22 cellular contexts compared by ENCODE assay signal in the genomic region with DNA sequence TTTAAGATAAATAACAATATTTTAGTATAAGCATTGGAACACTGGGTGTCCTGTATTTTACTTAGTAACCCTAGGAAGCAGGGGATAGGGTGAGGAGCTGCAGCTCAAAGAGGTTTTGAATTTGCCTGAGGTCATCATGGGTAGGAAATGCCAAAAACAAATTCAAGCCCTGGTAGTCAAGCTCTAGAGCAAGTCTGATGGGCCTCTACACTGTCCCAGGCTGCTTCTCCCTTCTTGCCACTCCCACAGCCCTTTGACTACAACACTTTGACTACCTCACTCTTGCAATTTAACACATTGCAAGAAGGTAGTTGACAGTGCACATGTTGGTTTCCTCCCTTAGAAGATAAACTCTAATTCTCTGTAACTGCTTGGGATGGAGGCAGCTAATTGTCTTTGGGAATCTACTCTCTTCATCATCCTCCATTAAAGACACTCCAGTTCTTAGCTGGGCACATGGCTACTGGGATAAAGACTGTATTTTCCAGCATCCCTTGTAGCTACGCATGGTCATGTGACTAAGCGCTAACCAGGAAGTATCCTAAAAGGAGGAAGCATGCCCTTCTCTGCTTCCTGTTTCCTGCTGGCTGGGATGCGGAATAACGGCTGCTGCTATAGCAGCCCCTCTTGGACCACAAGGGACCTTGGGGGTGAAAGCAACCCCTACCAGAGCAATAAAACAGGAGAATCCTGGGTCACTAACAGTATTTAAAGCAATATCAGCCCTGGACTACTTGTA. TPM values are rescaled to one million over a fixed set of nuclear protein-coding genes. Genes with fewer than 3 reads are reported as not detected.
A peak's percentile ranks its signal among the peaks of the same experiment; 100 is the strongest.
DNase-seq lines count a peak whose midpoint lies in the region; ATAC-seq, FAIRE-seq and TF ChIP-seq lines count a peak whose summit lies in the region.
"Had no signal": no experiment of that assay in that cellular context is flagged by ENCODE, and none has a peak within 500 bp of the region (broad histone marks: within the 10 kb centered on the region; RNA-seq: fewer than 3 reads in every experiment).

No MANE protein-coding gene starts in this region.

- TF ChIP-seq POLR2A in breast epithelium (IDR thresholded peaks at IDR 0.05): no peak
- no peak for TF ChIP-seq POLR2A in H1 (IDR thresholded peaks at IDR 0.05; ENCODE audit: control extremely low read depth in 1 of 2, low read depth in 2 of 2, low read length in 2 of 2)

- no peak overlapping the region for H3K4me2 ChIP-seq in mammary epithelial cell (ENCODE audit: insufficient read depth, low read depth, low read length)
- no peak overlapping the region for H3K4me2 ChIP-seq in H1 (ENCODE audit: insufficient read depth in 1 of 2, low read depth in 2 of 2, low read length in 2 of 2)
- H3K4me2 ChIP-seq: PC-9 had no signal

- FAIRE-seq in H1 (lab: Jason Lieb, UNC) (no peak), urothelium cell line (lab: Jason Lieb, UNC) (peak; percentile 80)
- FAIRE-seq: astrocyte, D721Med had no signal

- dilution Hi-C loops in mammary epithelial cell (cut with HindIII; ENCODE audit: low sequenced_read_pairs): no loop called here

- H3K4me1 ChIP-seq in mammary epithelial cell (ENCODE audit: insufficient read depth, low read length) (no peaks in the 10 kb centered on the region), breast epithelium (no peaks in the 10 kb centered on the region), H1 (replicated peaks in 1 of 4; ENCODE audit: control insufficient read depth in 3 of 4, insufficient read depth in 4 of 4, low read length in 3 of 4) (peaks cover 0 to 4% (median 3%) of the 10 kb centered on the region in 4 experiments; a peak in 2 of 7 replicates)
- H3K4me1 ChIP-seq: heart right ventricle, SJCRH30 had no signal

- H2BK5ac ChIP-seq in H1 (ENCODE audit: low read depth, low read length): no peak overlapping the region

- H3K23ac ChIP-seq in H1 (ENCODE audit: insufficient read length): no peak overlapping the region

- POLR2A ChIA-PET in H1 (lab: Charles Lee; ENCODE audit: partially characterized antibody): no interaction called here

- in situ Hi-C loops in mammary epithelial cell (cut with MboI; ENCODE audit: low sequenced_read_pairs in 2 of 2): no loop called here

- H2AK5ac ChIP-seq in H1 (ENCODE audit: low read depth, low read length): no peak overlapping the region

- no peaks in the 10 kb centered on the region for H3K79me1 ChIP-seq in H1 (ENCODE audit: low read depth, low read length)

- H2BK15ac ChIP-seq in H1 (ENCODE audit: low read length): no peak overlapping the region

- no peaks in the 10 kb centered on the region for H3K79me2 ChIP-seq in mammary epithelial cell (ENCODE audit: insufficient read depth, low read length)
- no peaks in the 10 kb centered on the region for H3K79me2 ChIP-seq in H1 (ENCODE audit: control insufficient read depth in 1 of 2, insufficient read depth in 2 of 2, low read length in 2 of 2)

- no peaks in the 10 kb centered on the region for H4K20me1 ChIP-seq in mammary epithelial cell (ENCODE audit: insufficient read depth, low read length)
- H4K20me1 ChIP-seq in H1 (replicated peaks in 1 of 2; ENCODE audit: control insufficient read depth in 1 of 2, insufficient read depth in 2 of 2, low read length in 2 of 2): no peaks in the 10 kb centered on the region
- H4K20me1 ChIP-seq: BLaER1 treated with 17β-estradiol and CSF1 and Interleukin-3, amounts not matched to agents 10 nM and 100 nM had no signal

- H3K56ac ChIP-seq in H1 (replicated peaks; ENCODE audit: insufficient read length, low read depth, low read length): no peak overlapping the region

- no peak for ATAC-seq in GM21576 (IDR thresholded peaks at IDR 0.05; ENCODE audit: unreplicated experiment)
- no peak for ATAC-seq in GM21367 (IDR thresholded peaks at IDR 0.05; ENCODE audit: unreplicated experiment)
- ATAC-seq: activated naive CD4-positive, alpha-beta T cell treated with anti-CD3 and anti-CD28 coated beads, Interleukin-2, amount 50 U/mL, for 72 hours; heart right ventricle; T-helper 17 cell had no signal

- H2AFZ ChIP-seq in mammary epithelial cell (ENCODE audit: low read depth, low read length) (peak overlapping the region; percentile 14), H1 (ENCODE audit: low read length) (no peak overlapping the region)
- H2AFZ ChIP-seq: PC-9 had no signal

- peak overlapping the region; percentile 45 for H4K91ac ChIP-seq in H1 (replicated peaks; ENCODE audit: insufficient read length, low read length)

- no peak overlapping the region for H3K4me3 ChIP-seq in mammary epithelial cell (replicated peaks in 1 of 3; ENCODE audit: insufficient read depth in 1 of 3, low read depth in 2 of 3, low read length in 3 of 3)
- no peak overlapping the region for H3K4me3 ChIP-seq in breast epithelium
- no peak overlapping the region for H3K4me3 ChIP-seq in H1 (ENCODE audit: extremely low read depth in 1 of 4, insufficient read depth in 2 of 4, low read depth in 3 of 4, low read length in 4 of 4)
- H3K4me3 ChIP-seq: BLaER1 treated with 17β-estradiol and CSF1 and Interleukin-3, amounts not matched to agents 10 nM and 100 nM; dorsolateral prefrontal cortex; heart right ventricle; PC-9; SJCRH30 had no signal

- intact Hi-C loops in mammary epithelial cell (cut with micrococcal nuclease) (no loop called here), breast epithelium (cut with DNase I; ENCODE audit: low total_unique reads) (no loop called here)

- H3K9me3 ChIP-seq in mammary epithelial cell (replicated peaks; ENCODE audit: insufficient read depth, low read length) (no peaks in the 10 kb centered on the region), breast epithelium (no peaks in the 10 kb centered on the region), H1 (ENCODE audit: insufficient read depth in 2 of 2, low read depth in 1 of 2, low read length in 1 of 2) (no peaks in the 10 kb centered on the region)
- H3K9me3 ChIP-seq: heart right ventricle, SJCRH30 had no signal

- H3K36me3 ChIP-seq in mammary epithelial cell (ENCODE audit: insufficient read depth, low read length) (no peaks in the 10 kb centered on the region), breast epithelium (no peaks in the 10 kb centered on the region), H1 (ENCODE audit: control insufficient read depth in 2 of 4, insufficient read depth in 4 of 4, low read length in 3 of 4) (no peaks in the 10 kb centered on the region)
- H3K36me3 ChIP-seq: BLaER1 treated with 17β-estradiol and CSF1 and Interleukin-3, amounts not matched to agents 10 nM and 100 nM; heart right ventricle; SJCRH30 had no signal

- H3K27me3 ChIP-seq in mammary epithelial cell (ENCODE audit: insufficient read depth, low read length) (peaks cover 5% of the 10 kb centered on the region), breast epithelium (no peaks in the 10 kb centered on the region), H1 (replicated peaks in 1 of 4; ENCODE audit: control insufficient read depth in 3 of 4, extremely low read depth in 1 of 4, insufficient read depth in 3 of 4, low read length in 3 of 4) (no peaks in the 10 kb centered on the region)
- H3K27me3 ChIP-seq: BLaER1 treated with 17β-estradiol and CSF1 and Interleukin-3, amounts not matched to agents 10 nM and 100 nM had no signal

- no peak overlapping the region for H2BK12ac ChIP-seq in H1 (ENCODE audit: low read depth, low read length)

- no peak overlapping the region for H2BK120ac ChIP-seq in H1 (replicated peaks; ENCODE audit: low read depth, low read length)

- no peak for TF ChIP-seq RAD21 in H1 (IDR thresholded peaks at IDR 0.05 in 1 of 2, conservative IDR thresholded peaks at IDR 0.05 in 1 of 2; ENCODE audit: low read depth in 2 of 2, low read length in 2 of 2)

- no peak overlapping the region for H3K9ac ChIP-seq in mammary epithelial cell (ENCODE audit: insufficient read depth, low read length)
- H3K9ac ChIP-seq in H1 (replicated peaks in 1 of 4; ENCODE audit: extremely low read depth in 1 of 4, low read depth in 3 of 4, low read length in 3 of 4): no peak overlapping the region
- H3K9ac ChIP-seq: BLaER1 treated with 17β-estradiol and CSF1 and Interleukin-3, amounts not matched to agents 10 nM and 100 nM had no signal

- H4K8ac ChIP-seq in H1 (ENCODE audit: extremely low read depth, insufficient read depth, low read length): no peak overlapping the region

- no peak for TF ChIP-seq EP300 in H1 (IDR thresholded peaks at IDR 0.05; ENCODE audit: borderline replicate concordance in 1 of 2, low read depth in 2 of 2, low read length in 2 of 2)

- CTCF ChIA-PET in mammary epithelial cell (lab: Charles Lee; ENCODE audit: low non-redundant PET) (no interaction called here), H1 (lab: Charles Lee; ENCODE audit: partially characterized antibody) (interaction anchor here (1.0 to 2.5 kb wide), 3 partner anchors 9 to 55 kb away, joined by 3 to 14 read pairs (median 4); no protein-coding TSS in a partner anchor)

- no peak overlapping the region for H3K4ac ChIP-seq in H1 (replicated peaks; ENCODE audit: insufficient read length, low read depth, low read length)

- H3K18ac ChIP-seq in H1 (ENCODE audit: extremely low read depth, low read length): no peak overlapping the region

- no peak overlapping the region for H3K14ac ChIP-seq in H1 (ENCODE audit: insufficient read length)

- H4K5ac ChIP-seq in H1 (ENCODE audit: insufficient read length, low read depth, low read length): no peak overlapping the region

- no peak for DNase-seq in mammary epithelial cell
- no peak for DNase-seq in breast epithelium (ENCODE audit: low spot score in 2 of 2)
- peak; percentile 70 for DNase-seq in MV-4-11 (lab: John Stamatoyannopoulos, UW)
- no peak for DNase-seq in H1 (ENCODE audit: low read depth in 1 of 2, low spot score in 2 of 2)
- no peak for DNase-seq in urothelium cell line (ENCODE audit: low spot score)
- DNase-seq in stimulated activated naive CD4-positive, alpha-beta T cell (lab: John Stamatoyannopoulos, UW): no peak
- DNase-seq: ACHN; activated CD4-positive, alpha-beta T cell treated with anti-CD3 and anti-CD28 coated beads, Interleukin-2, amount 10 ng/mL, durations not matched to agents 7 days and 5 days; dorsolateral prefrontal cortex; GDM1; heart right ventricle; midbrain; NCI-H1694; PC-9; T-helper 17 cell had no signal

- no peak overlapping the region for H2BK20ac ChIP-seq in H1 (ENCODE audit: low read length)

- 63% methylated on average over 1 of the region's 4 CpGs for WGBS in mammary epithelial cell (ENCODE audit: low coverage, missing lambda C conversion rate)
- 68% methylated on average over 4 of the region's 4 CpGs; no CpG with 5 or more reads in 1 of the 2 experiments for WGBS in H1 (ENCODE audit: extremely low coverage in 1 of 2, insufficient coverage in 1 of 2, insufficient read length in 1 of 2, insufficient replicate concordance in 2 of 2, low coverage in 1 of 2, low lambda C conversion rate in 2 of 2, missing lambda C conversion rate in 1 of 2), 2 experiments

- TF ChIP-seq CTCF in mammary epithelial cell (conservative IDR thresholded peaks at IDR 0.05 in 1 of 2, IDR thresholded peaks at IDR 0.05 in 1 of 2; ENCODE audit: extremely low read depth in 1 of 2, insufficient read depth in 1 of 2, low read depth in 1 of 2, low read length in 2 of 2): no peak
- TF ChIP-seq CTCF in breast epithelium (IDR thresholded peaks at IDR 0.05): no peak
- TF ChIP-seq CTCF in H1 (IDR thresholded peaks at IDR 0.05; ENCODE audit: control extremely low read depth in 1 of 3, insufficient read depth in 1 of 3, low read depth in 1 of 3, low read length in 3 of 3): no peak

- no TSS peak for BruUV-seq in mammary epithelial cell (replicated peaks; lab: Mats Ljungman, UMichigan)

- no peaks in the 10 kb centered on the region for H3K23me2 ChIP-seq in H1 (ENCODE audit: low read depth, low read length)

- H3K27ac ChIP-seq in mammary epithelial cell (ENCODE audit: insufficient read depth, low read depth, low read length) (no peak overlapping the region), breast epithelium (no peak overlapping the region), H1 (ENCODE audit: low read depth, low read length) (no peak overlapping the region)
- H3K27ac ChIP-seq: BLaER1 treated with 17β-estradiol and CSF1 and Interleukin-3, amounts not matched to agents 10 nM and 100 nM; dorsolateral prefrontal cortex; heart right ventricle; PC-9; SJCRH30 had no signal

RNA-seq across cellular contexts. Expression of a gene that starts 30.7 kb away (rescaled TPM):
- total RNA-seq in mammary epithelial cell (not detected), breast epithelium (1 to 10 TPM in 1 of 3 donors, under 1 TPM in 2; 0.64 to 3.6 (median 0.88) TPM)
- polyA plus RNA-seq in mammary epithelial cell (not detected), H1 (2011; rRNA removed) (1.7 and 3.9 TPM in 2 replicates)
- not detected for polyA minus RNA-seq in mammary epithelial cell
- 2.1 TPM in 2 replicates for total RNA-seq in H1 (2021; fragmentation: NEBNext Ultra II Directional; extraction: Animal tissue kit (Norgen Biotek cat#: 25700))
- polyA plus RNA-seq in H1 (2011; cell fraction: cytosol; rRNA removed): 1.8 TPM
- polyA plus RNA-seq in H1 (2011; cell fraction: nucleus; rRNA removed): 2.2 TPM
- 2.5 to 3.1 TPM (median 2.8 TPM) in 4 replicates for polyA plus RNA-seq in H1 (2012, experiment 1 of 2)
- 1.5 TPM for polyA plus RNA-seq in H1 (2012, experiment 2 of 2)
- 1.4 TPM for polyA plus RNA-seq in H1 (2013, experiment 1 of 2)
- 1.4 TPM for polyA plus RNA-seq in H1 (2013, experiment 2 of 2)
- 5.1 and 10.7 TPM in 2 replicates for polyA minus RNA-seq in H1 (2011; rRNA and poly(A)+ RNA removed)
- polyA minus RNA-seq in H1 (2011; cell fraction: cytosol; rRNA and poly(A)+ RNA removed): 4.6 TPM
- polyA minus RNA-seq in H1 (2011; cell fraction: nucleus; rRNA and poly(A)+ RNA removed): 4.2 TPM
- total RNA-seq: activated CD4-positive, alpha-beta T cell treated with anti-CD3 and anti-CD28 coated beads, Interleukin-2, amount 10 ng/mL, durations not matched to agents 7 days and 5 days; PC-9; T-helper 17 cell had no signal

RNA-seq across cellular contexts. Expression of a gene that starts 41.6 kb away (rescaled TPM):
- total RNA-seq in mammary epithelial cell: 10 to 100 TPM; 20.0 to 24.8 TPM
- polyA plus RNA-seq in mammary epithelial cell: 7.6 TPM
- 45.6 TPM for polyA minus RNA-seq in mammary epithelial cell
- 10 to 100 TPM; 31.8 to 54.6 (median 47.0) TPM for total RNA-seq in breast epithelium
- total RNA-seq in H1 (2021; fragmentation: NEBNext Ultra II Directional; extraction: Animal tissue kit (Norgen Biotek cat#: 25700)): 19.1 and 19.6 TPM in 2 replicates
- 12.2 and 17.9 TPM in 2 replicates for polyA plus RNA-seq in H1 (2011; rRNA removed)
- 10.6 TPM for polyA plus RNA-seq in H1 (2011; cell fraction: cytosol; rRNA removed)
- 22.0 TPM for polyA plus RNA-seq in H1 (2011; cell fraction: nucleus; rRNA removed)
- 12.8 to 16.8 TPM (median 15.2 TPM) in 4 replicates for polyA plus RNA-seq in H1 (2012, experiment 1 of 2)
- polyA plus RNA-seq in H1 (2012, experiment 2 of 2): 6.8 TPM
- 10.8 TPM for polyA plus RNA-seq in H1 (2013, experiment 1 of 2)
- 13.1 TPM for polyA plus RNA-seq in H1 (2013, experiment 2 of 2)
- 29.6 and 35.7 TPM in 2 replicates for polyA minus RNA-seq in H1 (2011; rRNA and poly(A)+ RNA removed)
- polyA minus RNA-seq in H1 (2011; cell fraction: cytosol; rRNA and poly(A)+ RNA removed): 8.4 TPM
- polyA minus RNA-seq in H1 (2011; cell fraction: nucleus; rRNA and poly(A)+ RNA removed): 40.7 TPM

RNA-seq across cellular contexts. Expression of a gene that starts 58.8 kb away (rescaled TPM):
- total RNA-seq in mammary epithelial cell (10 to 100 TPM; 23.3 to 35.2 TPM), breast epithelium (10 to 100 TPM; 22.9 to 40.3 (median 36.1) TPM)
- polyA plus RNA-seq in mammary epithelial cell (12.8 TPM), H1 (2011; rRNA removed) (11.0 and 13.7 TPM in 2 replicates)
- 19.9 TPM for polyA minus RNA-seq in mammary epithelial cell
- total RNA-seq in H1 (2021; fragmentation: NEBNext Ultra II Directional; extraction: Animal tissue kit (Norgen Biotek cat#: 25700)): 18.7 and 19.5 TPM in 2 replicates
- 11.4 TPM for polyA plus RNA-seq in H1 (2011; cell fraction: cytosol; rRNA removed)
- 33.9 TPM for polyA plus RNA-seq in H1 (2011; cell fraction: nucleus; rRNA removed)
- 18.7 to 20.9 TPM (median 19.7 TPM) in 4 replicates for polyA plus RNA-seq in H1 (2012, experiment 1 of 2)
- 13.1 TPM for polyA plus RNA-seq in H1 (2012, experiment 2 of 2)
- 23.1 TPM for polyA plus RNA-seq in H1 (2013, experiment 1 of 2)
- 17.5 TPM for polyA plus RNA-seq in H1 (2013, experiment 2 of 2)
- 23.3 and 24.9 TPM in 2 replicates for polyA minus RNA-seq in H1 (2011; rRNA and poly(A)+ RNA removed)
- 7.3 TPM for polyA minus RNA-seq in H1 (2011; cell fraction: cytosol; rRNA and poly(A)+ RNA removed)
- polyA minus RNA-seq in H1 (2011; cell fraction: nucleus; rRNA and poly(A)+ RNA removed): 21.1 TPM
